31 cellular contexts compared by ENCODE assay signal in the genomic region with DNA sequence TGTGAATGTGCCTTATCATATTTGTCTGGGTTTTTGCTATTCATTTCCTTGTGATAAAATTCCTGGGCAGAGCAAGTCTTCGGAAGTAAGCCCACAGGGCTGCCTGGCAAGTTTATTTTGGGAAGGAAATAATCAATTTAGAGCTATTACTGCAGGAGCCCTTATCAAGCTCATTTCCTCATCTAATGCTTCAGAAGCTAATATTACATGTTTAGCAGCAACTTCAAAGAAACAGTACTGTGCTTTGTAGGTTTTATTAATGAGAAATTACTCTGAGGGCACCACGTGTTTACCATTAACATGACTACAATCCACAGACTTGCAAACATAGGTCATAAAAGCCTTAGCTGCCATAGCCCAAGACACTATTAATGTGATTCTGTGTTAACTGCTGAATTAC.
A peak's percentile ranks its signal among the peaks of the same experiment; 100 is the strongest.
DNase-seq lines count a peak whose midpoint lies in the region; ATAC-seq and TF ChIP-seq lines count a peak whose summit lies in the region.
"Had no signal": no experiment of that assay in that cellular context is flagged by ENCODE, and none has a peak within 500 bp of the region (broad histone marks: within the 10 kb centered on the region; RNA-seq: fewer than 3 reads in every experiment).

No MANE protein-coding gene starts in this region.

- H3K27ac Mint-ChIP-seq in natural killer cell treated with Interleukin-12 subunit alpha and Interleukin-12 subunit beta and Interleukin-15 and Interleukin-18, amount 100 ng/mL, for 72 hours, result no peak overlapping the region
- H3K27ac Mint-ChIP-seq: activated CD8-positive, alpha-beta T cell treated with anti-CD3 and anti-CD28 coated beads, Interleukin-2, amount 10 ng/mL, durations not matched to agents 7 days and 5 days; activated T-helper 17 cell treated with anti-CD3 and anti-CD28 coated beads, Interleukin-2, amount 50 U/mL, for 72 hours; nephron progenitor cell had no signal

- TF ChIP-seq CTCF in Peyer's patch (IDR thresholded peaks at IDR 0.05) (no peak), ascending aorta (IDR thresholded peaks at IDR 0.05) (no peak)

- peaks cover 0 to 6% (median 0%) of the 10 kb centered on the region in 4 donors for H3K4me1 ChIP-seq in Peyer's patch
- peaks cover 0 to 3% of the 10 kb centered on the region in 2 donors for H3K4me1 ChIP-seq in ascending aorta
- H3K4me1 ChIP-seq: BE2C, parathyroid adenoma had no signal

- H3K4me3 ChIP-seq in Peyer's patch, result no peak overlapping the region
- H3K4me3 ChIP-seq in ascending aorta, result no peak overlapping the region
- H3K4me3 ChIP-seq: heart right ventricle, mucosa of descending colon, transverse colon had no signal

- H3K9me3 Mint-ChIP-seq in natural killer cell treated with Interleukin-12 subunit alpha and Interleukin-12 subunit beta and Interleukin-15 and Interleukin-18, amount 100 ng/mL, for 72 hours, result peaks cover 2% of the 10 kb centered on the region
- H3K9me3 Mint-ChIP-seq: activated T-helper 17 cell treated with anti-CD3 and anti-CD28 coated beads, Interleukin-2, amount 50 U/mL, for 72 hours had no signal

- intact Hi-C loops in ascending aorta (cut with DNase I), result no loop called here

- no peak overlapping the region for H3K27ac ChIP-seq in Peyer's patch
- no peak overlapping the region for H3K27ac ChIP-seq in ascending aorta
- H3K27ac ChIP-seq: parathyroid adenoma, transverse colon had no signal

- H3K27me3 Mint-ChIP-seq in natural killer cell treated with Interleukin-12 subunit alpha and Interleukin-12 subunit beta and Interleukin-15 and Interleukin-18, amount 100 ng/mL, for 72 hours, result no peaks in the 10 kb centered on the region

- no peak for ATAC-seq in natural killer cell treated with Interleukin-12 subunit alpha and Interleukin-12 subunit beta and Interleukin-15 and Interleukin-18, amount 100 ng/mL, for 72 hours
- ATAC-seq: activated CD8-positive, alpha-beta T cell treated with anti-CD3 and anti-CD28 coated beads, Interleukin-2, amount 10 ng/mL, durations not matched to agents 7 days and 5 days; activated T-helper 17 cell treated with anti-CD3 and anti-CD28 coated beads, Interleukin-2, amount 50 U/mL, for 72 hours; mucosa of descending colon had no signal

- H3K36me3 ChIP-seq in Peyer's patch (no peaks in the 10 kb centered on the region), ascending aorta (no peaks in the 10 kb centered on the region)
- H3K36me3 ChIP-seq: BE2C, heart right ventricle, transverse colon had no signal

- no peaks in the 10 kb centered on the region for H3K9me3 ChIP-seq in Peyer's patch
- no peaks in the 10 kb centered on the region for H3K9me3 ChIP-seq in ascending aorta
- H3K9me3 ChIP-seq: BE2C, heart right ventricle, mucosa of descending colon, transverse colon had no signal

- H3K4me3 Mint-ChIP-seq in natural killer cell treated with Interleukin-12 subunit alpha and Interleukin-12 subunit beta and Interleukin-15 and Interleukin-18, amount 100 ng/mL, for 72 hours, result no peak overlapping the region
- H3K4me3 Mint-ChIP-seq: activated CD8-positive, alpha-beta T cell treated with anti-CD3 and anti-CD28 coated beads, Interleukin-2, amount 10 ng/mL, durations not matched to agents 7 days and 5 days; activated T-helper 17 cell treated with anti-CD3 and anti-CD28 coated beads, Interleukin-2, amount 50 U/mL, for 72 hours; nephron progenitor cell had no signal

- no peak for TF ChIP-seq POLR2A in Peyer's patch (IDR thresholded peaks at IDR 0.05)

- no peaks in the 10 kb centered on the region for H3K36me3 Mint-ChIP-seq in natural killer cell treated with Interleukin-12 subunit alpha and Interleukin-12 subunit beta and Interleukin-15 and Interleukin-18, amount 100 ng/mL, for 72 hours

- DNase-seq in NCI-H1048 (lab: John Stamatoyannopoulos, UW) (peak; percentile 2), amniotic epithelial cell (ENCODE audit: low read depth) (peak; percentile 44), left kidney (ENCODE audit: low read depth, low spot score) (peak; percentile 65), renal cortical epithelial cell (ENCODE audit: low read depth) (peak; percentile 37), Peyer's patch (no peak), NCI-H345 (lab: John Stamatoyannopoulos, UW) (no peak), ascending aorta (ENCODE audit: low spot score in 2 of 2) (no peak)
- DNase-seq in natural killer cell treated with Interleukin-12 subunit alpha and Interleukin-12 subunit beta and Interleukin-15 and Interleukin-18, amount 100 ng/mL, for 72 hours (ENCODE audit: low spot score), result no peak
- DNase-seq: activated CD4-positive, alpha-beta T cell treated with anti-CD3 and anti-CD28 coated beads for 1 hour; activated CD8-positive, alpha-beta T cell treated with anti-CD3 and anti-CD28 coated beads, Interleukin-2, amount 10 ng/mL, durations not matched to agents 7 days and 5 days; activated naive CD4-positive, alpha-beta T cell treated with anti-CD3 and anti-CD28 coated beads, Interleukin-2, amount 50 U/mL, for 16 hours; amniotic stem cell; BE2C; effector CD8-positive, alpha-beta T cell; EL; erythroblast; heart right ventricle; kidney; mucosa of descending colon; NCI-H1105; NCI-H1930; NCI-H2171 treated with DMSO at 0.1 percent for 48 hours; NCI-H510A treated with DMSO at 0.1 percent for 48 hours; nephron progenitor cell; RPMI8226; stimulated activated CD4-positive, alpha-beta T cell treated with anti-CD3 and anti-CD28 coated beads, Interleukin-12 subunit alpha, Interleukin-12 subunit beta, amount 100 ng/mL, for 4 hours; stimulated activated CD4-positive, alpha-beta T cell treated with anti-CD3 and anti-CD28 coated beads, Interleukin-4, amount 100 ng/mL, for 1 hour; T-helper 2 cell; transverse colon had no signal

- H3K27me3 ChIP-seq in Peyer's patch (no peaks in the 10 kb centered on the region), ascending aorta (no peaks in the 10 kb centered on the region)
- H3K27me3 ChIP-seq: BE2C, heart right ventricle, transverse colon had no signal

- H3K4me1 Mint-ChIP-seq in natural killer cell treated with Interleukin-12 subunit alpha and Interleukin-12 subunit beta and Interleukin-15 and Interleukin-18, amount 100 ng/mL, for 72 hours (ENCODE audit: low read depth in 2 of 2), result no peaks in the 10 kb centered on the region
- H3K4me1 Mint-ChIP-seq: activated T-helper 17 cell treated with anti-CD3 and anti-CD28 coated beads, Interleukin-2, amount 50 U/mL, for 72 hours had no signal

Comparison
In these comparisons a context has a peak if more than half of its experiments do, and no peak if none do; other contexts are left out.
1. DNase-seq: peak in NCI-H1048 (single experiment), amniotic epithelial cell (single experiment), left kidney (single experiment) and renal cortical epithelial cell (single experiment); none in natural killer cell treated with Interleukin-12 subunit alpha and Interleukin-12 subunit beta and Interleukin-15 and Interleukin-18, amount 100 ng/mL, for 72 hours (single experiment), Peyer's patch (0 of 3), NCI-H345 (single experiment) and ascending aorta (0 of 2).